9 cellular contexts compared by ENCODE assay signal in the genomic region with DNA sequence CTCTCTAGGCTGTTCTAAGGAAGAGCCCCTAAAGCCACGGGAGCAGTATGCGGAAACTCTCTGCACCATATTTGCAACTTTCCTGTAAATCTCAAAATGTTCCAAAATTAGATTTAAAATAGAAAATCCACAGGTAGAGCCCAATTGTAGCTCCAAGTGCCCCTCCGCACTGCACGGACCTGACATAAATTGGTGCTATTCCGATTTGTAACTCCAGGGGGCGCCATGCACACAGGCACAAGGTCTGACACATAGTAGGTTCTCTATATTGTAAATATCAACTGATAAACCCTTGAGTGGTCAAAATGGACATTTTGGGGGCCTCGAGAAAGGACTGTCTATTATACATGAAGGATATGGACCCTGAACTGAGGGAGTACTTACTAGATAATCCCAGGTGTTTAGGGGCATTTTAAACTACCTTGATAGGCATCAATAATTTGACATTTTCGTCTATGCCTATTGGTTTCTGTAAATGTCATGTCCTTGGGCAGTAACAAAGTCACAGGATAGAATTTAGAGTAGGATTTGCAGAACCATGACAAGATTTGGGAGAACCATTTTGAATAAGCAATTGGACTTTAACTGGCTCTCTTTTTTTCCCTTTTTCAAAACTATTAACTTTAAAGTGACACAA. TPM values are rescaled to one million over a fixed set of nuclear protein-coding genes. Genes with fewer than 3 reads are reported as not detected.
DNase-seq lines count a peak whose midpoint lies in the region; ATAC-seq and TF ChIP-seq lines count a peak whose summit lies in the region.
"Had no signal": no experiment of that assay in that cellular context is flagged by ENCODE, and none has a peak within 500 bp of the region (broad histone marks: within the 10 kb centered on the region; RNA-seq: fewer than 3 reads in every experiment).

No MANE protein-coding gene starts in this region.

- intact Hi-C loops in colonic mucosa (cut with DNase I) (loop anchor here (2.0 to 5.0 kb wide), 2 partner anchors 94 to 578 kb away; a partner anchor contains a TSS), testis (cut with DNase I; ENCODE audit: low total_unique reads) (no loop called here)

- H3K4me3 ChIP-seq in colonic mucosa (no peak overlapping the region), testis (no peak overlapping the region)

- H3K27me3 ChIP-seq in colonic mucosa (no peaks in the 10 kb centered on the region), testis (no peaks in the 10 kb centered on the region)

- TF ChIP-seq CTCF in C4-2B (conservative IDR thresholded peaks at IDR 0.05): peak; percentile 94
- peak; percentile 78 for TF ChIP-seq CTCF in colonic mucosa (IDR thresholded peaks at IDR 0.05)
- TF ChIP-seq CTCF in nephron (IDR thresholded peaks at IDR 0.05; ENCODE audit: unreplicated experiment in 3 of 3): peak; percentile 88 to 92 (median 91)
- peak; percentile 42 to 95 (median 78) for TF ChIP-seq CTCF in testis (IDR thresholded peaks at IDR 0.05)

- DNase-seq in HT-29 (ENCODE audit: low spot score): peak; percentile 52
- peak; percentile 25 for DNase-seq in activated CD4-positive, alpha-beta T cell treated with anti-CD3 and anti-CD28 coated beads for 1 hour
- peak; percentile 30 for DNase-seq in colonic mucosa
- DNase-seq in testis: peak; percentile 83
- DNase-seq in SK-N-DZ (ENCODE audit: low spot score): no peak

- no peaks in the 10 kb centered on the region for H3K36me3 ChIP-seq in colonic mucosa
- H3K36me3 ChIP-seq in testis (ENCODE audit: low read depth, missing control alignments): no peaks in the 10 kb centered on the region

- H3K27me3 Mint-ChIP-seq in nephron (ENCODE audit: low read depth): peaks cover 75% of the 10 kb centered on the region

- H3K27ac Mint-ChIP-seq in nephron: no peak overlapping the region

- 7 to 12% methylated on average over 8 of the region's 8 CpGs for WGBS in testis, 2 donors

- H3K36me3 Mint-ChIP-seq in nephron (ENCODE audit: low read depth): no peaks in the 10 kb centered on the region

- no peak for ATAC-seq in HG03095 (IDR thresholded peaks at IDR 0.05; ENCODE audit: unreplicated experiment)
- ATAC-seq: left colon had no signal

- H3K9me3 Mint-ChIP-seq in nephron: no peaks in the 10 kb centered on the region

- H3K9ac ChIP-seq in colonic mucosa (ENCODE audit: low read depth in 2 of 2, low read length in 2 of 2): no peak overlapping the region

- H3K4me1 ChIP-seq in colonic mucosa: no peaks in the 10 kb centered on the region
- no peaks in the 10 kb centered on the region for H3K4me1 ChIP-seq in testis

- no peak overlapping the region for H3K27ac ChIP-seq in C4-2B
- H3K27ac ChIP-seq in colonic mucosa: no peak overlapping the region
- H3K27ac ChIP-seq in testis: no peak overlapping the region

- H3K4me3 Mint-ChIP-seq in nephron: no peak overlapping the region

- no peaks in the 10 kb centered on the region for H3K4me1 Mint-ChIP-seq in nephron

- TF ChIP-seq POLR2A in testis (IDR thresholded peaks at IDR 0.05): no peak

- H3K9me3 ChIP-seq in colonic mucosa (no peaks in the 10 kb centered on the region), testis (no peaks in the 10 kb centered on the region)

RNA-seq across cellular contexts. Expression of a gene that starts 36.6 kb away (rescaled TPM):
- not detected in 2 replicates for total RNA-seq in HT-29 (2014; rRNA removed; shearing (Covaris generic))
- total RNA-seq in colonic mucosa: under 1 TPM; 0.10 to 0.11 TPM
- total RNA-seq in testis: 1 to 10 TPM; 2.6 to 3.1 TPM
- 3.6 TPM for polyA plus RNA-seq in testis (ENCODE audit: insufficient read depth, low read depth, low replicate concordance)
- polyA plus RNA-seq in SK-N-DZ (2014; cell fraction: cytosol; rRNA removed): 17.8 and 23.5 TPM in 2 replicates
- 29.9 and 41.7 TPM in 2 replicates for polyA plus RNA-seq in SK-N-DZ (2014; cell fraction: nucleus; rRNA removed)
- total RNA-seq: left colon had no signal
